ENCODE assay signal across 8 cellular contexts in the genomic region with DNA sequence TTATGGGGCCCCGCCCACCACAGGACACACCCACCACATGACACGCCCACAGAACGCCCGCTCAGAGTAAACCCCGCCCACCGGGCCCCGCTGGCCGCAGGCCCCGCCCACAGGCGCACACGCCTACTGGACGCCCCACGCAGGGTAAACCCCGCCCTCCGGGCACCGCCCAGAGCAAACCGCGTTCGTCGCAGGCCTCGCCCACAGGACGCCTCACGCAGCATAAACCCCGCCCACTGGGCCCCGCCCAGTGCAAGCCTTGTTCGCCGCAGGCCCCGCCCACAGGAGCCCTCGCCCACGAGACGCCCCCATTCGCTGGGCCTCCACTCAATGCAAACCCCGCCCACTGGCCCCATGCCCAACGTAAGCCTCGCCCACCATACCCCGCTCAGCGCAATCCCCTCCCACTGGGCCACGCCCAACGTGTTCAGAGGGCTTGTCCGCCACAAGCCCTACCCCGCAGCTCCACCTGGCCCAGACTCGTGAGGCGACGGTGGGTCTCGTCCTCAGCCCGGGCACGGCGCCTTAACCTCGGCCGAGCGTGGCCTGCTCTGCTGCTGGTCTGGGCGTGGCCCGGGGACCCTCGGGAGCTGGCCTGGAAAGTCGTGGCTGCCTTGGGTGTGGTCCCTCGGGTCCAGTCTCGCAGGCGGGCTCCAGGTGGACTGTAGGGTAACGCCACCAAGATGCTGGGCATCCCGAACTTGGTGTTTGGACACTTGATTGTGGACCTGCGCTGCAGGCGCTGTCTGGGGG. TPM values are rescaled to one million over a fixed set of nuclear protein-coding genes. Genes with fewer than 3 reads are reported as not detected.
DNase-seq lines count a peak whose midpoint lies in the region; ATAC-seq and TF ChIP-seq lines count a peak whose summit lies in the region.

No MANE protein-coding gene starts in this region.

- H3K9ac ChIP-seq in liver (ENCODE audit: low read depth in 1 of 2, low read length in 2 of 2) = no peak overlapping the region

- 20% methylated on average over 62 of the region's 62 CpGs for WGBS in liver

- peaks cover 19 to 28% (median 23%) of the 10 kb centered on the region in 4 donors for H3K4me1 ChIP-seq in liver (ENCODE audit: control insufficient read depth in 4 of 4, insufficient read depth in 4 of 4, low read length in 3 of 4)

- no peak for TF ChIP-seq CTCF in liver (IDR thresholded peaks at IDR 0.05; ENCODE audit: low read depth, low read length, missing input control)

- H3K27ac ChIP-seq in liver (ENCODE audit: low read depth in 1 of 2, low read length in 2 of 2) = peak overlapping the region; percentile 2 to 25

- DNase-seq in C1 segment of cervical spinal cord (lab: John Stamatoyannopoulos, UW) (peak; percentile 10 to 93 (median 78)), NCI-H526 treated with DMSO at 0.1 percent for 48 hours (lab: John Stamatoyannopoulos, UW) (peak; percentile 95), dermis blood vessel endothelial cell (peak; percentile 98)
- DNase-seq in activated CD4-positive, alpha-beta T cell treated with anti-CD3 and anti-CD28 coated beads, Interleukin-2, amount 50 U/mL, for 1 hour = peak; percentile 100
- peak; percentile 98 for DNase-seq in stimulated activated CD4-positive, alpha-beta T cell treated with anti-CD3 and anti-CD28 coated beads, Interleukin-4, amount 100 ng/mL, for 1 hour

- H3K4me3 ChIP-seq in liver (ENCODE audit: low read depth in 1 of 3, low read length in 3 of 3) = peak overlapping the region in 2 of 3 donors; percentile 13 to 56

- no peaks in the 10 kb centered on the region for H3K9me3 ChIP-seq in liver (ENCODE audit: control insufficient read depth in 4 of 4, low read length in 3 of 4)

- TF ChIP-seq RAD21 in liver (IDR thresholded peaks at IDR 0.05) = no peak

- peak; percentile 80 for ATAC-seq in GM19328 (IDR thresholded peaks at IDR 0.05; ENCODE audit: unreplicated experiment)
- ATAC-seq in HG03460 (IDR thresholded peaks at IDR 0.05; ENCODE audit: unreplicated experiment) = peak; percentile 74

- H3K27me3 ChIP-seq in liver (ENCODE audit: control insufficient read depth in 4 of 4, insufficient read depth in 4 of 4, low read length in 3 of 4) = no peaks in the 10 kb centered on the region

- no peaks in the 10 kb centered on the region for H3K36me3 ChIP-seq in liver (ENCODE audit: control insufficient read depth in 4 of 4, insufficient read depth in 3 of 4, low read depth in 1 of 4, low read length in 3 of 4)

TF ChIP-seq in liver, 16 proteins besides CTCF, POLR2A, EP300 and RAD21:
- peak; percentile 94 for TF ChIP-seq SP1 (IDR thresholded peaks at IDR 0.05)
- no peak for TF ChIP-seq FOXA2 (IDR thresholded peaks at IDR 0.05)
- TF ChIP-seq EGR1 (IDR thresholded peaks at IDR 0.05; ENCODE audit: low read depth in 2 of 2) = no peak
- TF ChIP-seq HNF4G (IDR thresholded peaks at IDR 0.05) = no peak
- TF ChIP-seq, protein P1, sequence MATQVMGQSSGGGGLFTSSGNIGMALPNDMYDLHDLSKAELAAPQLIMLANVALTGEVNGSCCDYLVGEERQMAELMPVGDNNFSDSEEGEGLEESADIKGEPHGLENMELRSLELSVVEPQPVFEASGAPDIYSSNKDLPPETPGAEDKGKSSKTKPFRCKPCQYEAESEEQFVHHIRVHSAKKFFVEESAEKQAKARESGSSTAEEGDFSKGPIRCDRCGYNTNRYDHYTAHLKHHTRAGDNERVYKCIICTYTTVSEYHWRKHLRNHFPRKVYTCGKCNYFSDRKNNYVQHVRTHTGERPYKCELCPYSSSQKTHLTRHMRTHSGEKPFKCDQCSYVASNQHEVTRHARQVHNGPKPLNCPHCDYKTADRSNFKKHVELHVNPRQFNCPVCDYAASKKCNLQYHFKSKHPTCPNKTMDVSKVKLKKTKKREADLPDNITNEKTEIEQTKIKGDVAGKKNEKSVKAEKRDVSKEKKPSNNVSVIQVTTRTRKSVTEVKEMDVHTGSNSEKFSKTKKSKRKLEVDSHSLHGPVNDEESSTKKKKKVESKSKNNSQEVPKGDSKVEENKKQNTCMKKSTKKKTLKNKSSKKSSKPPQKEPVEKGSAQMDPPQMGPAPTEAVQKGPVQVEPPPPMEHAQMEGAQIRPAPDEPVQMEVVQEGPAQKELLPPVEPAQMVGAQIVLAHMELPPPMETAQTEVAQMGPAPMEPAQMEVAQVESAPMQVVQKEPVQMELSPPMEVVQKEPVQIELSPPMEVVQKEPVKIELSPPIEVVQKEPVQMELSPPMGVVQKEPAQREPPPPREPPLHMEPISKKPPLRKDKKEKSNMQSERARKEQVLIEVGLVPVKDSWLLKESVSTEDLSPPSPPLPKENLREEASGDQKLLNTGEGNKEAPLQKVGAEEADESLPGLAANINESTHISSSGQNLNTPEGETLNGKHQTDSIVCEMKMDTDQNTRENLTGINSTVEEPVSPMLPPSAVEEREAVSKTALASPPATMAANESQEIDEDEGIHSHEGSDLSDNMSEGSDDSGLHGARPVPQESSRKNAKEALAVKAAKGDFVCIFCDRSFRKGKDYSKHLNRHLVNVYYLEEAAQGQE (IDR thresholded peaks at IDR 0.05) = peak; percentile 14

RNA-seq across cellular contexts. Expression of gene TMEM52, which starts 0.4 kb away (rescaled TPM):
- total RNA-seq in dermis blood vessel endothelial cell (0.37 TPM in 1 of 2 replicates, not detected in the other), liver (1 to 10 TPM; 2.6 to 2.7 TPM)
- 10 to 100 TPM in 1 of 2 donors, 1 to 10 TPM in 1; 3.2 to 13.1 TPM for polyA plus RNA-seq in liver

RNA-seq across cellular contexts. Expression of gene CALML6, which starts 4.4 kb away (rescaled TPM):
- total RNA-seq in dermis blood vessel endothelial cell (0.34 TPM in 1 of 2 replicates, not detected in the other), liver (under 1 TPM; 0.47 to 0.67 TPM)
- polyA plus RNA-seq in liver = under 1 TPM in 1 of 2 donors, not detected in 1; 0.15 TPM

RNA-seq across cellular contexts. Expression of gene GNB1, which starts 28.6 kb away (rescaled TPM):
- total RNA-seq in dermis blood vessel endothelial cell (87.8 and 181 TPM in 2 replicates), liver (10 to 100 TPM; 51.5 to 54.0 TPM)
- 10 to 100 TPM; 22.3 to 68.5 TPM for polyA plus RNA-seq in liver

Comparison
In these comparisons a context has a peak if more than half of its experiments do, and no peak if none do; other contexts are left out.
1. Peak in every context shown above with its lines: DNase-seq, ATAC-seq, H3K4me3 ChIP-seq and H3K27ac ChIP-seq.